In the genomic region with DNA sequence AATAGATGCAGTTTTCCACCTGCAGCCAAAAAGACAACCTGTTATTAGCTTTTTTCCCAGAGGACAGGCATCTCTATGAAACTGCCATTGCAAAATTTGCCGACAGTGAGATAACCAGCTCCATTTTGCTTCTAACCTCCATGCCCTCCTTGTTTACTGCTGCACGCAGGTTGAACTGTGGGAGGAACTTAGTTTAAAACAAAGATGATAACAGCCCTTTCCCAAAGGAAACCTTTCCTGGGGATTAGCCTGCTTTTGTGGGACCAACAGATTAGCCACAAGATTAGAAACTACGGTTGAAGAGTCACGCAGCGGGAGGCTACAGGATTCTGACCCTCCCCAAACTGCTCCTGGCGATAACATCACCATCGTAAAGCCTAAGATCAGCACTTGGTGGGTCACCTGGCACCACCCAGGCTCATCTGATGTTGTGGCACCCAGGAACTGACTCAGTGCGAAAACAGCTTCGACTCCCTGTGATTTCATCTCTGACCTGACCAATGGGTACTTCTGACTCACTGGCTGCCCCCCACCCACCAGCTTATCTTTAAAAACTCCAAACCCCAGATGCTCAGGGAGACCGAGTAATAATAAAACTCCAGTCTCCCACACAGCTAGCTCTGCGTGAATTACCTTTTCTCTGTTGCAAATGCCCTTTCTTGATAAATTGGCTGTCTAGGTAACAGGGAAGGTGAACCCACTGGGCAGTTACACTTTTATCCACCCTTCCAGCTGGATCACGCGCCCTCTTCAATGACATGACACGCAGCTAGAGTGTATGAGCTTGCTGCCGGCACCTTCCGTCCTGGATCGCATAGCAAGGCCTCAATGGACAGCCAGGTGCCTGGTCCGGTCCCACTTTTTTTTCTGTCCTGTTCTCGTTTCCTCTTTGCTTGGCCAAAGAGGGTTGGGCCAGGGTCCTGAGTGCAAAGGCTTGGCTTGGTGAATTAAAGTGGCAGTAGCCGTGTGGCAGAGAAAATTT, we compare ENCODE assay signal across 1 cellular context.
TF ChIP-seq lines count a peak whose summit lies in the region.

No MANE protein-coding gene starts in this region.

TF ChIP-seq in GM12878, 131 proteins besides CTCF, POLR2A, EP300 and RAD21 (continued from another document and continues in another):
- TF ChIP-seq, protein P1, sequence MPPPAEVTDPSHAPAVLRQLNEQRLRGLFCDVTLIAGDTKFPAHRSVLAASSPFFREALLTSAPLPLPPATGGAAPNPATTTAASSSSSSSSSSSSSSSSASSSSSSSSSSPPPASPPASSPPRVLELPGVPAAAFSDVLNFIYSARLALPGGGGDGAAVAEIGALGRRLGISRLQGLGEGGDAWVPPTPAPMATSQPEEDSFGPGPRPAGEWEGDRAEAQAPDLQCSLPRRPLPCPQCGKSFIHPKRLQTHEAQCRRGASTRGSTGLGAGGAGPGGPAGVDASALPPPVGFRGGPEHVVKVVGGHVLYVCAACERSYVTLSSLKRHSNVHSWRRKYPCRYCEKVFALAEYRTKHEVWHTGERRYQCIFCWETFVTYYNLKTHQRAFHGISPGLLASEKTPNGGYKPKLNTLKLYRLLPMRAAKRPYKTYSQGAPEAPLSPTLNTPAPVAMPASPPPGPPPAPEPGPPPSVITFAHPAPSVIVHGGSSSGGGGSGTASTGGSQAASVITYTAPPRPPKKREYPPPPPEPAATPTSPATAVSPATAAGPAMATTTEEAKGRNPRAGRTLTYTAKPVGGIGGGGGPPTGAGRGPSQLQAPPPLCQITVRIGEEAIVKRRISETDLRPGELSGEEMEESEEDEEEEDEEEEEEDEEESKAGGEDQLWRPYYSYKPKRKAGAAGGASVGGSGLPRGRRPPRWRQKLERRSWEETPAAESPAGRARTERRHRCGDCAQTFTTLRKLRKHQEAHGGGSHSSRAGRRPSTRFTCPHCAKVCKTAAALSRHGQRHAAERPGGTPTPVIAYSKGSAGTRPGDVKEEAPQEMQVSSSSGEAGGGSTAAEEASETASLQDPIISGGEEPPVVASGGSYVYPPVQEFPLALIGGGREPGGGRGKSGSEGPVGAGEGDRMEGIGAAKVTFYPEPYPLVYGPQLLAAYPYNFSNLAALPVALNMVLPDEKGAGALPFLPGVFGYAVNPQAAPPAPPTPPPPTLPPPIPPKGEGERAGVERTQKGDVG (CRISPR knock-in tag; IDR thresholded peaks at IDR 0.05): no peak
- no peak for TF ChIP-seq SMAD1 (IDR thresholded peaks at IDR 0.05; ENCODE audit: low read depth, partially characterized antibody)
- TF ChIP-seq RFX5 (IDR thresholded peaks at IDR 0.05; ENCODE audit: low read depth, low read length): no peak
- no peak for TF ChIP-seq RBBP5 (conservative IDR thresholded peaks at IDR 0.05)
- TF ChIP-seq, protein P2, sequence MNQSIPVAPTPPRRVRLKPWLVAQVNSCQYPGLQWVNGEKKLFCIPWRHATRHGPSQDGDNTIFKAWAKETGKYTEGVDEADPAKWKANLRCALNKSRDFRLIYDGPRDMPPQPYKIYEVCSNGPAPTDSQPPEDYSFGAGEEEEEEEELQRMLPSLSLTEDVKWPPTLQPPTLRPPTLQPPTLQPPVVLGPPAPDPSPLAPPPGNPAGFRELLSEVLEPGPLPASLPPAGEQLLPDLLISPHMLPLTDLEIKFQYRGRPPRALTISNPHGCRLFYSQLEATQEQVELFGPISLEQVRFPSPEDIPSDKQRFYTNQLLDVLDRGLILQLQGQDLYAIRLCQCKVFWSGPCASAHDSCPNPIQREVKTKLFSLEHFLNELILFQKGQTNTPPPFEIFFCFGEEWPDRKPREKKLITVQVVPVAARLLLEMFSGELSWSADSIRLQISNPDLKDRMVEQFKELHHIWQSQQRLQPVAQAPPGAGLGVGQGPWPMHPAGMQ (IDR thresholded peaks at IDR 0.05; ENCODE audit: borderline replicate concordance): no peak
- TF ChIP-seq, protein P3, sequence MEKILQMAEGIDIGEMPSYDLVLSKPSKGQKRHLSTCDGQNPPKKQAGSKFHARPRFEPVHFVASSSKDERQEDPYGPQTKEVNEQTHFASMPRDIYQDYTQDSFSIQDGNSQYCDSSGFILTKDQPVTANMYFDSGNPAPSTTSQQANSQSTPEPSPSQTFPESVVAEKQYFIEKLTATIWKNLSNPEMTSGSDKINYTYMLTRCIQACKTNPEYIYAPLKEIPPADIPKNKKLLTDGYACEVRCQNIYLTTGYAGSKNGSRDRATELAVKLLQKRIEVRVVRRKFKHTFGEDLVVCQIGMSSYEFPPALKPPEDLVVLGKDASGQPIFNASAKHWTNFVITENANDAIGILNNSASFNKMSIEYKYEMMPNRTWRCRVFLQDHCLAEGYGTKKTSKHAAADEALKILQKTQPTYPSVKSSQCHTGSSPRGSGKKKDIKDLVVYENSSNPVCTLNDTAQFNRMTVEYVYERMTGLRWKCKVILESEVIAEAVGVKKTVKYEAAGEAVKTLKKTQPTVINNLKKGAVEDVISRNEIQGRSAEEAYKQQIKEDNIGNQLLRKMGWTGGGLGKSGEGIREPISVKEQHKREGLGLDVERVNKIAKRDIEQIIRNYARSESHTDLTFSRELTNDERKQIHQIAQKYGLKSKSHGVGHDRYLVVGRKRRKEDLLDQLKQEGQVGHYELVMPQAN (conservative IDR thresholded peaks at IDR 0.05): no peak
- TF ChIP-seq, protein P4, sequence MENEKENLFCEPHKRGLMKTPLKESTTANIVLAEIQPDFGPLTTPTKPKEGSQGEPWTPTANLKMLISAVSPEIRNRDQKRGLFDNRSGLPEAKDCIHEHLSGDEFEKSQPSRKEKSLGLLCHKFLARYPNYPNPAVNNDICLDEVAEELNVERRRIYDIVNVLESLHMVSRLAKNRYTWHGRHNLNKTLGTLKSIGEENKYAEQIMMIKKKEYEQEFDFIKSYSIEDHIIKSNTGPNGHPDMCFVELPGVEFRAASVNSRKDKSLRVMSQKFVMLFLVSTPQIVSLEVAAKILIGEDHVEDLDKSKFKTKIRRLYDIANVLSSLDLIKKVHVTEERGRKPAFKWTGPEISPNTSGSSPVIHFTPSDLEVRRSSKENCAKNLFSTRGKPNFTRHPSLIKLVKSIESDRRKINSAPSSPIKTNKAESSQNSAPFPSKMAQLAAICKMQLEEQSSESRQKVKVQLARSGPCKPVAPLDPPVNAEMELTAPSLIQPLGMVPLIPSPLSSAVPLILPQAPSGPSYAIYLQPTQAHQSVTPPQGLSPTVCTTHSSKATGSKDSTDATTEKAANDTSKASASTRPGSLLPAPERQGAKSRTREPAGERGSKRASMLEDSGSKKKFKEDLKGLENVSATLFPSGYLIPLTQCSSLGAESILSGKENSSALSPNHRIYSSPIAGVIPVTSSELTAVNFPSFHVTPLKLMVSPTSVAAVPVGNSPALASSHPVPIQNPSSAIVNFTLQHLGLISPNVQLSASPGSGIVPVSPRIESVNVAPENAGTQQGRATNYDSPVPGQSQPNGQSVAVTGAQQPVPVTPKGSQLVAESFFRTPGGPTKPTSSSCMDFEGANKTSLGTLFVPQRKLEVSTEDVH (IDR thresholded peaks at IDR 0.05; ENCODE audit: low read depth, partially characterized antibody): no peak
- TF ChIP-seq TCF7 (IDR thresholded peaks at IDR 0.05; ENCODE audit: borderline replicate concordance): no peak
- peak; percentile 32; the same call in 1 of the 2 replicates for TF ChIP-seq BCL11A (IDR thresholded peaks at IDR 0.05; ENCODE audit: low read depth, low read length)
- no peak for TF ChIP-seq CHD2 (IDR thresholded peaks at IDR 0.05; ENCODE audit: borderline replicate concordance, low read depth, low read length)
- no peak for TF ChIP-seq SP1 (IDR thresholded peaks at IDR 0.05; ENCODE audit: low read depth, low read length)
- no peak for TF ChIP-seq SIN3A (IDR thresholded peaks at IDR 0.05; ENCODE audit: low read depth, low read length)
- TF ChIP-seq STAT1 (conservative IDR thresholded peaks at IDR 0.05): no peak
- TF ChIP-seq RB1 (IDR thresholded peaks at IDR 0.05; ENCODE audit: borderline replicate concordance): no peak
- TF ChIP-seq, protein P5, sequence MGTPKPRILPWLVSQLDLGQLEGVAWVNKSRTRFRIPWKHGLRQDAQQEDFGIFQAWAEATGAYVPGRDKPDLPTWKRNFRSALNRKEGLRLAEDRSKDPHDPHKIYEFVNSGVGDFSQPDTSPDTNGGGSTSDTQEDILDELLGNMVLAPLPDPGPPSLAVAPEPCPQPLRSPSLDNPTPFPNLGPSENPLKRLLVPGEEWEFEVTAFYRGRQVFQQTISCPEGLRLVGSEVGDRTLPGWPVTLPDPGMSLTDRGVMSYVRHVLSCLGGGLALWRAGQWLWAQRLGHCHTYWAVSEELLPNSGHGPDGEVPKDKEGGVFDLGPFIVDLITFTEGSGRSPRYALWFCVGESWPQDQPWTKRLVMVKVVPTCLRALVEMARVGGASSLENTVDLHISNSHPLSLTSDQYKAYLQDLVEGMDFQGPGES (IDR thresholded peaks at IDR 0.05): no peak
- TF ChIP-seq, protein P6, sequence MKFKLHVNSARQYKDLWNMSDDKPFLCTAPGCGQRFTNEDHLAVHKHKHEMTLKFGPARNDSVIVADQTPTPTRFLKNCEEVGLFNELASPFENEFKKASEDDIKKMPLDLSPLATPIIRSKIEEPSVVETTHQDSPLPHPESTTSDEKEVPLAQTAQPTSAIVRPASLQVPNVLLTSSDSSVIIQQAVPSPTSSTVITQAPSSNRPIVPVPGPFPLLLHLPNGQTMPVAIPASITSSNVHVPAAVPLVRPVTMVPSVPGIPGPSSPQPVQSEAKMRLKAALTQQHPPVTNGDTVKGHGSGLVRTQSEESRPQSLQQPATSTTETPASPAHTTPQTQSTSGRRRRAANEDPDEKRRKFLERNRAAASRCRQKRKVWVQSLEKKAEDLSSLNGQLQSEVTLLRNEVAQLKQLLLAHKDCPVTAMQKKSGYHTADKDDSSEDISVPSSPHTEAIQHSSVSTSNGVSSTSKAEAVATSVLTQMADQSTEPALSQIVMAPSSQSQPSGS (IDR thresholded peaks at IDR 0.05; ENCODE audit: low read length): no peak
- TF ChIP-seq, protein P7, sequence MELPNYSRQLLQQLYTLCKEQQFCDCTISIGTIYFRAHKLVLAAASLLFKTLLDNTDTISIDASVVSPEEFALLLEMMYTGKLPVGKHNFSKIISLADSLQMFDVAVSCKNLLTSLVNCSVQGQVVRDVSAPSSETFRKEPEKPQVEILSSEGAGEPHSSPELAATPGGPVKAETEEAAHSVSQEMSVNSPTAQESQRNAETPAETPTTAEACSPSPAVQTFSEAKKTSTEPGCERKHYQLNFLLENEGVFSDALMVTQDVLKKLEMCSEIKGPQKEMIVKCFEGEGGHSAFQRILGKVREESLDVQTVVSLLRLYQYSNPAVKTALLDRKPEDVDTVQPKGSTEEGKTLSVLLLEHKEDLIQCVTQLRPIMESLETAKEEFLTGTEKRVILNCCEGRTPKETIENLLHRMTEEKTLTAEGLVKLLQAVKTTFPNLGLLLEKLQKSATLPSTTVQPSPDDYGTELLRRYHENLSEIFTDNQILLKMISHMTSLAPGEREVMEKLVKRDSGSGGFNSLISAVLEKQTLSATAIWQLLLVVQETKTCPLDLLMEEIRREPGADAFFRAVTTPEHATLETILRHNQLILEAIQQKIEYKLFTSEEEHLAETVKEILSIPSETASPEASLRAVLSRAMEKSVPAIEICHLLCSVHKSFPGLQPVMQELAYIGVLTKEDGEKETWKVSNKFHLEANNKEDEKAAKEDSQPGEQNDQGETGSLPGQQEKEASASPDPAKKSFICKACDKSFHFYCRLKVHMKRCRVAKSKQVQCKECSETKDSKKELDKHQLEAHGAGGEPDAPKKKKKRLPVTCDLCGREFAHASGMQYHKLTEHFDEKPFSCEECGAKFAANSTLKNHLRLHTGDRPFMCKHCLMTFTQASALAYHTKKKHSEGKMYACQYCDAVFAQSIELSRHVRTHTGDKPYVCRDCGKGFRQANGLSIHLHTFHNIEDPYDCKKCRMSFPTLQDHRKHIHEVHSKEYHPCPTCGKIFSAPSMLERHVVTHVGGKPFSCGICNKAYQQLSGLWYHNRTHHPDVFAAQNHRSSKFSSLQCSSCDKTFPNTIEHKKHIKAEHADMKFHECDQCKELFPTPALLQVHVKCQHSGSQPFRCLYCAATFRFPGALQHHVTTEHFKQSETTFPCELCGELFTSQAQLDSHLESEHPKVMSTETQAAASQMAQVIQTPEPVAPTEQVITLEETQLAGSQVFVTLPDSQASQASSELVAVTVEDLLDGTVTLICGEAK (IDR thresholded peaks at IDR 0.05; ENCODE audit: borderline replicate concordance): no peak
- no peak for TF ChIP-seq ASH2L (IDR thresholded peaks at IDR 0.05; ENCODE audit: borderline replicate concordance, low read depth)
- 0 out of 2 replicates have a peak, but pooled peaks have one; percentile 24 for TF ChIP-seq NR2F1 (conservative IDR thresholded peaks at IDR 0.05)
- peak in 1 of 2 experiments; percentile 46; a peak in 1 of 4 replicates for TF ChIP-seq ETV6 (conservative IDR thresholded peaks at IDR 0.05 in 1 of 2, IDR thresholded peaks at IDR 0.05 in 1 of 2; ENCODE audit: borderline replicate concordance in 1 of 2, low read depth in 1 of 2)
- TF ChIP-seq, protein P8, sequence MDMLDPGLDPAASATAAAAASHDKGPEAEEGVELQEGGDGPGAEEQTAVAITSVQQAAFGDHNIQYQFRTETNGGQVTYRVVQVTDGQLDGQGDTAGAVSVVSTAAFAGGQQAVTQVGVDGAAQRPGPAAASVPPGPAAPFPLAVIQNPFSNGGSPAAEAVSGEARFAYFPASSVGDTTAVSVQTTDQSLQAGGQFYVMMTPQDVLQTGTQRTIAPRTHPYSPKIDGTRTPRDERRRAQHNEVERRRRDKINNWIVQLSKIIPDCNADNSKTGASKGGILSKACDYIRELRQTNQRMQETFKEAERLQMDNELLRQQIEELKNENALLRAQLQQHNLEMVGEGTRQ (IDR thresholded peaks at IDR 0.05; ENCODE audit: borderline replicate concordance, low read depth, low read length): no peak
- TF ChIP-seq BRCA1 (IDR thresholded peaks at IDR 0.05; ENCODE audit: low read depth, low read length): no peak
- TF ChIP-seq SIX5 (IDR thresholded peaks at IDR 0.05; ENCODE audit: low read depth, low read length, severe bottlenecking): peak; percentile 10
- TF ChIP-seq RCOR1 (conservative IDR thresholded peaks at IDR 0.05; ENCODE audit: low read depth, low read length): no peak
- no peak for TF ChIP-seq SMARCA5 (IDR thresholded peaks at IDR 0.05)
- no peak for TF ChIP-seq MEF2A (IDR thresholded peaks at IDR 0.05; ENCODE audit: insufficient read depth, low read depth, low read length)
- no peak for TF ChIP-seq POLR2AphosphoS2 (IDR thresholded peaks at IDR 0.05; ENCODE audit: low read depth, low read length)
- TF ChIP-seq WRNIP1 (IDR thresholded peaks at IDR 0.05; ENCODE audit: borderline replicate concordance, low read depth, low read length): no peak
- no peak for TF ChIP-seq SRF (IDR thresholded peaks at IDR 0.05; ENCODE audit: low read depth in 2 of 2, low read length in 2 of 2)
- TF ChIP-seq SMC3 (IDR thresholded peaks at IDR 0.05; ENCODE audit: borderline replicate concordance, low read length): no peak
- no peak for TF ChIP-seq ZNF217 (IDR thresholded peaks at IDR 0.05)
- no peak for TF ChIP-seq ZNF274 (IDR thresholded peaks at IDR 0.05; ENCODE audit: insufficient read depth, insufficient read length)
- no peak for TF ChIP-seq HDAC6 (IDR thresholded peaks at IDR 0.05; ENCODE audit: unreplicated experiment)
- no peak for TF ChIP-seq ZNF384 (IDR thresholded peaks at IDR 0.05; ENCODE audit: borderline replicate concordance, low read depth, low read length)
- TF ChIP-seq EGR1 (IDR thresholded peaks at IDR 0.05; ENCODE audit: borderline replicate concordance in 1 of 2, low read depth in 2 of 2, low read length in 2 of 2): peak in 1 of 2 experiments; percentile 56; a peak in 1 of 3 replicates
